Comparison of ENCODE assay signal across 8 cellular contexts in genomic region chr17:17890773-17891759, GRCh38. TPM values are rescaled to one million over a fixed set of nuclear protein-coding genes. Genes with fewer than 3 reads are reported as not detected.
DNase-seq lines count a peak whose midpoint lies in the region; ATAC-seq, FAIRE-seq and TF ChIP-seq lines count a peak whose summit lies in the region.

No MANE protein-coding gene starts in this region.

- H3K9ac ChIP-seq in K562 (ENCODE audit: insufficient read depth in 1 of 2, low read depth in 2 of 2, low read length in 2 of 2), result peak overlapping the region in 1 of 2 experiments; percentile 6; a peak in 1 of 4 replicates
- H3K9ac ChIP-seq in kidney (ENCODE audit: low read length in 2 of 2), result no peak overlapping the region

- TF ChIP-seq CTCF in K562 (IDR thresholded peaks at IDR 0.05 in 2 of 3, conservative IDR thresholded peaks at IDR 0.05 in 1 of 3; ENCODE audit: insufficient read depth in 2 of 3, low read depth in 1 of 3, low read length in 3 of 3) (peak; percentile 79 to 87 (median 87)), kidney (IDR thresholded peaks at IDR 0.05; ENCODE audit: borderline replicate concordance, extremely low read depth, insufficient read depth) (peak; percentile 67)

- peak; percentile 84 to 94 for TF ChIP-seq RAD21 in K562 (CRISPR knock-in tag; conservative IDR thresholded peaks at IDR 0.05 in 1 of 2, IDR thresholded peaks at IDR 0.05 in 1 of 2)

- no peaks in the 10 kb centered on the region for H4K20me1 ChIP-seq in K562 (replicated peaks; ENCODE audit: control insufficient read depth, insufficient read depth, low read length)

- CTCF ChIA-PET in T-cell (lab: Charles Lee) (interaction anchor here in 1 of 2 donors (0.6 kb wide), 2 partner anchors 94 to 142 kb away, joined by 3 to 9 read pairs; no protein-coding TSS in a partner anchor), K562 (lab: Yijun Ruan, JAX; ENCODE audit: low intra/inter-chr PET ratio) (interaction anchor here (0.7 to 2.0 kb wide), 7 partner anchors 28 to 328 kb away, joined by 3 to 9 read pairs (median 5); no protein-coding TSS in a partner anchor)

- H3K9me3 ChIP-seq in K562 (replicated peaks; ENCODE audit: control insufficient read depth, insufficient read depth, low read depth, low read length) (no peaks in the 10 kb centered on the region), kidney (ENCODE audit: control insufficient read depth in 1 of 2, low read length in 2 of 2) (no peaks in the 10 kb centered on the region)

- no peaks in the 10 kb centered on the region for H3K79me2 ChIP-seq in K562 (ENCODE audit: control insufficient read depth, insufficient read depth, low read length)

- in situ Hi-C loops in KBM-7 (cut with MboI; ENCODE audit: low pct_unique_long_range_greater_than_20kb, low sequenced_read_pairs) (no loop called here), K562 (cut with MboI) (no loop called here)

- H3K4me2 ChIP-seq in K562 (ENCODE audit: insufficient read depth, low read length), result peak overlapping the region; percentile 11; the same call in 1 of the 2 replicates

- no peak for TF ChIP-seq POLR2A in K562 (conservative IDR thresholded peaks at IDR 0.05)

- DNase-seq in DMS79 (lab: John Stamatoyannopoulos, UW) (peak; percentile 29), KBM-7 (peak; percentile 44), T-cell (peak in 32 of 34 experiments; percentile 5 to 48 (median 30)), K562 (ENCODE audit: extremely low read depth in 1 of 4, low spot score in 3 of 4) (peak; percentile 66 to 77 (median 72)), kidney (peak; percentile 67), SKM-1 treated with dmso at 0.1 percent for 144 hours (lab: John Stamatoyannopoulos, UW; ENCODE audit: unreplicated experiment) (no peak)
- peak; percentile 6 to 15 (median 15) for DNase-seq in stimulated activated CD4-positive, alpha-beta T cell treated with anti-CD3 and anti-CD28 coated beads, TNF-alpha, amount 100 ng/mL, for 48 hours (ENCODE audit: low read depth in 3 of 3)

- FAIRE-seq in K562 (lab: Jason Lieb, UNC), result peak; percentile 93
- FAIRE-seq in kidney (lab: Jason Lieb, UNC), result no peak

- no peaks in the 10 kb centered on the region for H3K27me3 ChIP-seq in K562 (ENCODE audit: control insufficient read depth in 2 of 2, insufficient read depth in 2 of 2, low read length in 2 of 2)

- peaks cover 2 to 22% (median 11%) of the 10 kb centered on the region in 3 donors for H3K4me1 Mint-ChIP-seq in T-cell

- peak overlapping the region in 1 of 2 donors; percentile 76 for H3K27ac Mint-ChIP-seq in T-cell

- peaks cover 32% of the 10 kb centered on the region for H3K36me3 Mint-ChIP-seq in T-cell

- H3K9me1 ChIP-seq in K562 (ENCODE audit: control insufficient read depth, insufficient read depth, low read length), result no peaks in the 10 kb centered on the region

- H3K9me3 Mint-ChIP-seq in T-cell, result no peaks in the 10 kb centered on the region

- no peaks in the 10 kb centered on the region for H3K27me3 Mint-ChIP-seq in T-cell

- H3K36me3 ChIP-seq in K562 (ENCODE audit: control insufficient read depth, insufficient read depth, low read length) (no peaks in the 10 kb centered on the region), kidney (ENCODE audit: control insufficient read depth in 1 of 2, insufficient read depth in 2 of 2, low read length in 2 of 2) (peaks cover 6 to 25% of the 10 kb centered on the region in 2 donors)

- no peak for TF ChIP-seq EP300 in K562 (IDR thresholded peaks at IDR 0.05; ENCODE audit: low read length)

- H3K4me1 ChIP-seq in K562 (replicated peaks in 1 of 2; ENCODE audit: control insufficient read depth in 2 of 2, insufficient read depth in 2 of 2, low read length in 2 of 2) (peaks cover 0 to 7% of the 10 kb centered on the region in 2 experiments; a peak in 2 of 5 replicates), kidney (ENCODE audit: control insufficient read depth in 1 of 2, insufficient read depth in 1 of 2, low read depth in 1 of 2, low read length in 2 of 2) (no peaks in the 10 kb centered on the region)

- H3K4me3 ChIP-seq in K562 (no peak overlapping the region), kidney (ENCODE audit: low read length in 2 of 2) (no peak overlapping the region)

- H3K27ac ChIP-seq in K562 (ENCODE audit: extremely low read depth, low read depth, low read length), result no peak overlapping the region
- no peak overlapping the region for H3K27ac ChIP-seq in kidney (ENCODE audit: low read depth in 2 of 2, low read length in 2 of 2)

- ATAC-seq in T-cell (replicated peaks in 1 of 4) (peak; percentile 63 to 87 (median 86)), K562 (peak; percentile 99), HG03025 (IDR thresholded peaks at IDR 0.05; ENCODE audit: low FRiP score, unreplicated experiment) (no peak)

- 92% methylated on average over 5 of the region's 5 CpGs for WGBS in K562 (ENCODE audit: insufficient coverage, low coverage, missing lambda C conversion rate)

- BruUV-seq in K562 (replicated peaks; lab: Mats Ljungman, UMichigan), result no TSS peak

- POLR2A ChIA-PET in T-cell (lab: Charles Lee), result interaction anchor here in 1 of 2 donors (0.6 kb wide), 1 partner anchor 149 kb away, joined by 3 read pairs; no protein-coding TSS in a partner anchor
- POLR2A ChIA-PET in K562 (lab: Yijun Ruan, JAX), result interaction anchor here (0.6 to 1.3 kb wide), 5 partner anchors 10 to 429 kb away, joined by 3 to 4 read pairs (median 3); no protein-coding TSS in a partner anchor

- no peak overlapping the region for H3K4me3 Mint-ChIP-seq in T-cell

- no peak overlapping the region for H2AFZ ChIP-seq in K562 (ENCODE audit: low read depth, low read length)

- intact Hi-C loops in K562 (cut with micrococcal nuclease) (loop anchor here (1.0 to 2.0 kb wide), 2 partner anchors 28 to 142 kb away; no protein-coding TSS in a partner anchor), kidney (cut with DNase I) (loop anchor here (10.0 kb wide), 1 partner anchor 144 kb away; the partner anchor contains the start of genes ATPAF2 and GID4)

TF ChIP-seq in K562, 482 proteins besides CTCF, POLR2A, EP300 and RAD21 (continues in another document):
- no peak for TF ChIP-seq SNRNP70 (optimal IDR thresholded peaks at IDR 0.05; ENCODE audit: low read depth, low read length)
- no peak for TF ChIP-seq ZNF146 (CRISPR knock-in tag; IDR thresholded peaks at IDR 0.05; ENCODE audit: unreplicated experiment)
- TF ChIP-seq ZBED1 (IDR thresholded peaks at IDR 0.05), result no peak
- no peak for TF ChIP-seq NFATC3 (IDR thresholded peaks at IDR 0.05)
- TF ChIP-seq CREB1 (IDR thresholded peaks at IDR 0.05), result no peak
- TF ChIP-seq CREB1 (CRISPR knock-in tag; IDR thresholded peaks at IDR 0.05), result no peak
- TF ChIP-seq TFAP4 (CRISPR knock-in tag; IDR thresholded peaks at IDR 0.05; ENCODE audit: borderline replicate concordance), result peak; percentile 75
- TF ChIP-seq AFF4 (CRISPR knock-in tag; IDR thresholded peaks at IDR 0.05), result no peak

RNA-seq across cellular contexts. Expression of gene SREBF1, which starts 54.3 kb away (rescaled TPM):
- 100 to 1,000 TPM in 2 of 5 donors, 10 to 100 TPM in 3; 24.6 to 279 (median 38.9) TPM for total RNA-seq in T-cell
- total RNA-seq in K562 (2011; cell fraction: chromatin; rRNA removed; ENCODE audit: low replicate concordance), result 392 and 1,233 TPM in 2 replicates
- 729 and 820 TPM in 2 replicates for total RNA-seq in K562 (2011; cell fraction: nucleolus; rRNA removed)
- 484 and 520 TPM in 2 replicates for total RNA-seq in K562 (2011; cell fraction: nucleoplasm; rRNA removed)
- total RNA-seq in K562 (2014; rRNA removed), result 69.4 and 80.7 TPM in 2 replicates
- total RNA-seq in K562 (2014; rRNA removed; fragmentation: Illumina TruSeq; extraction: Trizol), result 28.6 and 31.2 TPM in 2 replicates
- 69.5 and 69.7 TPM in 2 replicates for total RNA-seq in K562 (2015; rRNA removed; fragmentation: Illumina TruSeq; extraction: Trizol)
- 134 and 169 TPM in 2 replicates for total RNA-seq in K562 (2021)
- polyA plus RNA-seq in K562 (2011; rRNA removed), result 35.6 and 140 TPM in 2 replicates
- polyA plus RNA-seq in K562 (2011; cell fraction: cytosol; rRNA removed), result 54.3 and 84.0 TPM in 2 replicates
- polyA plus RNA-seq in K562 (2011; cell fraction: nucleus; rRNA removed), result 590 and 682 TPM in 2 replicates
- polyA plus RNA-seq in K562 (2012), result 162 and 169 TPM in 2 replicates
- polyA plus RNA-seq in K562 (2014; fragmentation: Illumina TruSeq; extraction: Trizol), result 98.4 and 117 TPM in 2 replicates
- polyA plus RNA-seq in K562 (2014; fragmentation: Nextera tagmentation; extraction: Ambion mirVana), result 1 to 10 TPM; 1.6 to 1.7 TPM
- polyA plus RNA-seq in K562 (2014; rRNA removed), result 90.3 and 91.1 TPM in 2 replicates
- 33.6 and 42.1 TPM in 2 replicates for polyA minus RNA-seq in K562 (2011; rRNA and poly(A)+ RNA removed)
- polyA minus RNA-seq in K562 (2011; cell fraction: cytosol; rRNA and poly(A)+ RNA removed), result 133 and 177 TPM in 2 replicates
- 150 and 229 TPM in 2 replicates for polyA minus RNA-seq in K562 (2011; cell fraction: nucleus; rRNA and poly(A)+ RNA removed)
- total RNA-seq in kidney, result 48.3 TPM
- 37.6 TPM for polyA plus RNA-seq in kidney (ENCODE audit: insufficient read depth, low read depth, low replicate concordance)
